ENCODE assay signal across 14 cellular contexts in the genomic region with DNA sequence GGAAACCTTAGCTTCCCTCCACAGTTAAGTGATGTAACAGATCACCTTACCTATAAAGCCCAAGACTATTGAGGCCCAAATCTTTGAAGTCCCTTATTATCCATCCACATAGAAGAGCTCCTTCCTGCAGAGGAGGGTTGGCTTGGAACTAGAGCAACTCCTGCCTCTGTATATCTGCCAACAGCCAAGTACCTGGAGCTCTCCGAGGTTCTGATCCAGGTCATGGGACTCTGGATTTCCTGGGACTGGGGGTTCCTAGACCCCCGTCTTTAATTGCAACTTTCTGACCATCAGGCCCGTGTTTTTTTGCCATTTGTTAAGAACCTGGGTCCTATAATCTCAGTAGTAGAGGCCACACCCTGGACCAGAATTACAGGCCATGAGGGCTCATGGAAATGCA.
A peak's percentile ranks its signal among the peaks of the same experiment; 100 is the strongest.
DNase-seq lines count a peak whose midpoint lies in the region; ATAC-seq, FAIRE-seq and TF ChIP-seq lines count a peak whose summit lies in the region.
"Had no signal": no experiment of that assay in that cellular context is flagged by ENCODE, and none has a peak within 500 bp of the region (broad histone marks: within the 10 kb centered on the region; RNA-seq: fewer than 3 reads in every experiment).

No MANE protein-coding gene starts in this region.

- no peaks in the 10 kb centered on the region; the same call in 1 of the 2 replicates for H4K20me1 ChIP-seq in Karpas-422 (ENCODE audit: insufficient read depth, low read depth, low read length)

- H3K27me3 Mint-ChIP-seq in activated T-cell treated with anti-CD3 and anti-CD28 coated beads, Interleukin-2, amount 50 U/mL, for 4 hours (ENCODE audit: low read depth): no peaks in the 10 kb centered on the region
- peaks cover 4% of the 10 kb centered on the region for H3K27me3 Mint-ChIP-seq in nephron progenitor cell (ENCODE audit: low read depth, poor library complexity)
- peaks cover 0 to 2% (median 0%) of the 10 kb centered on the region in 3 donors for H3K27me3 Mint-ChIP-seq in CD14-positive monocyte (ENCODE audit: low read depth in 3 of 3)

- H3K9me3 Mint-ChIP-seq in activated T-cell treated with anti-CD3 and anti-CD28 coated beads, Interleukin-2, amount 50 U/mL, for 4 hours: no peaks in the 10 kb centered on the region
- H3K9me3 Mint-ChIP-seq in nephron progenitor cell: peaks cover 73% of the 10 kb centered on the region
- peaks cover 2 to 10% (median 6%) of the 10 kb centered on the region in 7 donors for H3K9me3 Mint-ChIP-seq in CD14-positive monocyte

- intact Hi-C loops in CD14-positive monocyte (cut with micrococcal nuclease) (no loop called here), kidney (cut with DNase I) (no loop called here)

- peaks cover 69% of the 10 kb centered on the region for H3K79me2 ChIP-seq in Karpas-422 (ENCODE audit: low read length)

- ATAC-seq in activated T-cell treated with anti-CD3 and anti-CD28 coated beads, Interleukin-2, amount 50 U/mL, for 4 hours: no peak

- no peak overlapping the region for H3K27ac Mint-ChIP-seq in nephron progenitor cell
- H3K27ac Mint-ChIP-seq in CD14-positive monocyte: peak overlapping the region in 2 of 7 donors; percentile 25 to 37

- H2AFZ ChIP-seq in Karpas-422 (ENCODE audit: low read length): no peak overlapping the region

- peaks cover 13% of the 10 kb centered on the region for H3K36me3 Mint-ChIP-seq in activated T-cell treated with anti-CD3 and anti-CD28 coated beads, Interleukin-2, amount 50 U/mL, for 4 hours (ENCODE audit: insufficient read depth)
- peaks cover 21% of the 10 kb centered on the region for H3K36me3 Mint-ChIP-seq in nephron progenitor cell (ENCODE audit: low read depth)
- H3K36me3 Mint-ChIP-seq in CD14-positive monocyte: peaks cover 7 to 8% of the 10 kb centered on the region in 2 donors

- H3K4me1 ChIP-seq in Karpas-422 (ENCODE audit: low read length): peaks cover 88% of the 10 kb centered on the region
- no peaks in the 10 kb centered on the region for H3K4me1 ChIP-seq in kidney (ENCODE audit: control insufficient read depth in 1 of 2, insufficient read depth in 1 of 2, low read depth in 1 of 2, low read length in 2 of 2)
- H3K4me1 ChIP-seq: vagina had no signal

- H3K9me3 ChIP-seq in Karpas-422 (ENCODE audit: low read length) (0 out of 2 replicates have a peak, but pooled peaks cover 6% of the 10 kb centered on the region), WERI-Rb-1 (ENCODE audit: severe bottlenecking) (no peaks in the 10 kb centered on the region), kidney (ENCODE audit: control insufficient read depth in 1 of 2, low read length in 2 of 2) (peaks cover 0 to 3% of the 10 kb centered on the region in 2 donors)
- H3K9me3 ChIP-seq: vagina had no signal

- peak overlapping the region; percentile 84 for H3K27ac ChIP-seq in Karpas-422 (ENCODE audit: low read length)
- H3K27ac ChIP-seq in WERI-Rb-1: no peak overlapping the region
- no peak overlapping the region for H3K27ac ChIP-seq in kidney (ENCODE audit: low read depth in 2 of 2, low read length in 2 of 2)
- H3K27ac ChIP-seq: vagina had no signal

- no peak for FAIRE-seq in kidney (lab: Jason Lieb, UNC)
- FAIRE-seq: RCC 7860 had no signal

- DNase-seq in activated T-cell treated with anti-CD3 and anti-CD28 coated beads, Interleukin-2, amount 50 U/mL, for 4 hours: no peak
- no peak for DNase-seq in activated T-cell treated with anti-CD3 and anti-CD28 coated beads for 4 hours
- DNase-seq in Karpas-422: no peak
- DNase-seq in amniotic epithelial cell (ENCODE audit: low read depth): peak; percentile 10
- peak; percentile 29 for DNase-seq in nephron progenitor cell
- no peak for DNase-seq in WERI-Rb-1
- no peak for DNase-seq in CD14-positive monocyte (ENCODE audit: low spot score)
- no peak for DNase-seq in kidney
- DNase-seq: activated effector memory CD4-positive, alpha-beta T cell treated with Interleukin-2 at 50 U/mL for 16 hours; NCI-H1105; NCI-H446 treated with DMSO at 0.1 percent for 48 hours; stimulated activated naive CD4-positive, alpha-beta T cell had no signal

- peaks cover 80% of the 10 kb centered on the region for H3K4me1 Mint-ChIP-seq in activated T-cell treated with anti-CD3 and anti-CD28 coated beads, Interleukin-2, amount 50 U/mL, for 4 hours (ENCODE audit: low read depth)
- H3K4me1 Mint-ChIP-seq in nephron progenitor cell (peaks cover 7% of the 10 kb centered on the region), CD14-positive monocyte (peaks cover 34% of the 10 kb centered on the region)

- peak overlapping the region; percentile 53 for H3K4me3 Mint-ChIP-seq in activated T-cell treated with anti-CD3 and anti-CD28 coated beads, Interleukin-2, amount 50 U/mL, for 4 hours
- H3K4me3 Mint-ChIP-seq in nephron progenitor cell (no peak overlapping the region), CD14-positive monocyte (no peak overlapping the region)

- no peaks in the 10 kb centered on the region for H3K9me2 ChIP-seq in Karpas-422 (replicated peaks; ENCODE audit: insufficient read depth, low read length)

- H3K4me3 ChIP-seq in Karpas-422 (ENCODE audit: low read length) (no peak overlapping the region), WERI-Rb-1 (ENCODE audit: low read depth, low read length) (no peak overlapping the region), kidney (ENCODE audit: low read length in 2 of 2) (no peak overlapping the region)
- H3K4me3 ChIP-seq: vagina had no signal

- H3K9ac ChIP-seq in Karpas-422 (ENCODE audit: low read length) (no peak overlapping the region), kidney (ENCODE audit: low read length in 2 of 2) (no peak overlapping the region)

- no peak for TF ChIP-seq CTCF in nephron progenitor cell (IDR thresholded peaks at IDR 0.05)
- no peak for TF ChIP-seq CTCF in WERI-Rb-1 (IDR thresholded peaks at IDR 0.05; ENCODE audit: low read depth, low read length)
- no peak for TF ChIP-seq CTCF in CD14-positive monocyte (IDR thresholded peaks at IDR 0.05)
- no peak for TF ChIP-seq CTCF in kidney (IDR thresholded peaks at IDR 0.05; ENCODE audit: borderline replicate concordance, extremely low read depth, insufficient read depth)

- no peak overlapping the region for H3K4me2 ChIP-seq in Karpas-422 (ENCODE audit: low read depth, low read length, poor library complexity, severe bottlenecking)

- 0 out of 2 replicates have a peak, but pooled peaks cover 8% of the 10 kb centered on the region for H3K36me3 ChIP-seq in Karpas-422 (ENCODE audit: insufficient read depth, low read length)
- no peaks in the 10 kb centered on the region for H3K36me3 ChIP-seq in WERI-Rb-1
- no peaks in the 10 kb centered on the region for H3K36me3 ChIP-seq in kidney (ENCODE audit: control insufficient read depth in 1 of 2, insufficient read depth in 2 of 2, low read length in 2 of 2)
- H3K36me3 ChIP-seq: vagina had no signal

- H3K27me3 ChIP-seq in Karpas-422 (ENCODE audit: low read length): no peaks in the 10 kb centered on the region
- no peaks in the 10 kb centered on the region for H3K27me3 ChIP-seq in WERI-Rb-1 (ENCODE audit: insufficient read depth, low read depth, severe bottlenecking)
- H3K27me3 ChIP-seq: vagina had no signal

Comparison
In these comparisons a context has a peak if more than half of its experiments do, and no peak if none do; other contexts are left out.
1. DNase-seq: peak in amniotic epithelial cell (single experiment) and nephron progenitor cell (single experiment); none in activated T-cell treated with anti-CD3 and anti-CD28 coated beads, Interleukin-2, amount 50 U/mL, for 4 hours (single experiment), activated T-cell treated with anti-CD3 and anti-CD28 coated beads for 4 hours (single experiment), Karpas-422 (single experiment), WERI-Rb-1 (single experiment), CD14-positive monocyte (single experiment) and kidney (single experiment).